In the genomic region with DNA sequence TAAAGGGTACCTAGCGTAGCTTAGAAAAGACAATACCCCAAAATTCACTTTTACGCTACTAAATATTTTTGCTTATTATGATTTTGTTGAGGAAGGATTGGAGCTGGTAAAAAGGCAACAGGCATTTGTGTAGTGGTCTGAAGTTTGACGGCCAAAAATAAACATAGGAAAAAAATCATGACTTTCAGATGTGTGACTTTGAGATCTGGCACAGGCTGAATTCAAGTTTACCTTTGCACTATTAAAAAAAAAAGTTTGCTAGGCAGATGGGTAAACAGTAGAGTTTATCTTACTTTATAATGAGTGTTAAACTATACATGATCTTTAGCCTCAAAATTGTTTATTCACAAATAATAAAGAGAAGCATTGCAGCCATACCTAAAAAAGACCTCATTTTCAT, we compare ENCODE assay signal across 1 cellular context.
TF ChIP-seq lines count a peak whose summit lies in the region.

No MANE protein-coding gene starts in this region.

TF ChIP-seq in liver, 16 proteins besides CTCF, POLR2A, EP300 and RAD21 (continued from another document):
- TF ChIP-seq EGR1 (IDR thresholded peaks at IDR 0.05; ENCODE audit: low read depth in 2 of 2): peak in 1 of 2 donors; percentile 38
- TF ChIP-seq HNF4G (IDR thresholded peaks at IDR 0.05): peak; percentile 22
- TF ChIP-seq MAX (IDR thresholded peaks at IDR 0.05): no peak
- TF ChIP-seq, protein P1, sequence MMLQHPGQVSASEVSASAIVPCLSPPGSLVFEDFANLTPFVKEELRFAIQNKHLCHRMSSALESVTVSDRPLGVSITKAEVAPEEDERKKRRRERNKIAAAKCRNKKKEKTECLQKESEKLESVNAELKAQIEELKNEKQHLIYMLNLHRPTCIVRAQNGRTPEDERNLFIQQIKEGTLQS (IDR thresholded peaks at IDR 0.05): no peak
- peak; percentile 70 to 75 for TF ChIP-seq HNF4A (conservative IDR thresholded peaks at IDR 0.05)
- TF ChIP-seq JUND (IDR thresholded peaks at IDR 0.05): peak in 1 of 2 donors; percentile 50
- TF ChIP-seq NR2F2 (IDR thresholded peaks at IDR 0.05): no peak
- TF ChIP-seq TAF1 (conservative IDR thresholded peaks at IDR 0.05): no peak
- peak; percentile 73 for TF ChIP-seq FOXA1 (IDR thresholded peaks at IDR 0.05)
- TF ChIP-seq RXRA (IDR thresholded peaks at IDR 0.05): peak; percentile 62 to 74
- peak; percentile 75 for TF ChIP-seq FOXA2 (IDR thresholded peaks at IDR 0.05)
